ENCODE assay signal across 8 cellular contexts in genomic region chr16:74700206-74701040, GRCh38. TPM values are rescaled to one million over a fixed set of nuclear protein-coding genes. Genes with fewer than 3 reads are reported as not detected.
DNase-seq lines count a peak whose midpoint lies in the region; ATAC-seq and TF ChIP-seq lines count a peak whose summit lies in the region.

Gene MLKL (minus strand): TSS chr16:74700862. CDS start chr16:74695757, 5,105 bp downstream.

- TF ChIP-seq CTCF in CD4-positive, alpha-beta T cell (IDR thresholded peaks at IDR 0.05), result no peak

- peaks cover 64% of the 10 kb centered on the region for H3K4me1 Mint-ChIP-seq in CD4-positive, alpha-beta T cell (ENCODE audit: low read depth)

- H3K36me3 Mint-ChIP-seq in CD4-positive, alpha-beta T cell (ENCODE audit: low read depth), result peaks cover 22% of the 10 kb centered on the region

- CTCF ChIA-PET in CD4-positive, alpha-beta T cell (lab: Charles Lee), result interaction anchor here (0.8 to 2.6 kb wide), 6 partner anchors 9 to 817 kb away, joined by 3 to 9 read pairs (median 5); partner anchors contain the start of gene RFWD3

- POLR2A ChIA-PET in CD4-positive, alpha-beta T cell (lab: Charles Lee), result interaction anchor here (0.6 to 2.9 kb wide), 9 partner anchors 12 to 733 kb away, joined by 3 to 34 read pairs (median 3); partner anchors contain the start of genes CFDP1, GLG1, RFWD3 and WDR59

- no peaks in the 10 kb centered on the region for H3K9me3 Mint-ChIP-seq in CD4-positive, alpha-beta T cell

- peak within 1 kb of the TSS; percentile 71 for H3K27ac ChIP-seq in CD4-positive, alpha-beta T cell (ENCODE audit: low read depth, low read length)
- peak within 1 kb of the TSS; percentile 82 for H3K27ac ChIP-seq in angular gyrus (ENCODE audit: low read depth, low read length)

- ATAC-seq in CD4-positive, alpha-beta T cell (ENCODE audit: poor library complexity), result peak; percentile 67
- peak; percentile 47 for ATAC-seq in GM19372 (IDR thresholded peaks at IDR 0.05; ENCODE audit: low read depth, unreplicated experiment)

- peak within 1 kb of the TSS; percentile 66 for H3K4me3 ChIP-seq in iPS-18c (ENCODE audit: insufficient read depth, low read depth, low read length)

- no peaks in the 10 kb centered on the region for H3K27me3 ChIP-seq in CD4-positive, alpha-beta T cell (ENCODE audit: control insufficient read depth, insufficient read depth, low read length)

- H3K9me3 ChIP-seq in CD4-positive, alpha-beta T cell (ENCODE audit: control insufficient read depth, low read length), result no peaks in the 10 kb centered on the region
- H3K9me3 ChIP-seq in iPS-18c (ENCODE audit: control insufficient read depth, insufficient read depth, low read length), result no peaks in the 10 kb centered on the region

- no peaks in the 10 kb centered on the region for H3K27me3 Mint-ChIP-seq in CD4-positive, alpha-beta T cell

- DNase-seq in CD4-positive, alpha-beta T cell, result peak; percentile 27 to 61 (median 42)
- DNase-seq in HT1080 (ENCODE audit: low read depth), result peak; percentile 78
- peak; percentile 49 for DNase-seq in stimulated activated CD4-positive, alpha-beta T cell treated with anti-CD3 and anti-CD28 coated beads, Interleukin-12 subunit alpha, Interleukin-12 subunit beta, amount 100 ng/mL, for 4 hours
- DNase-seq in OCI-M2 (lab: John Stamatoyannopoulos, UW; ENCODE audit: unreplicated experiment), result no peak

- peak within 1 kb of the TSS; percentile 99 for H3K4me3 Mint-ChIP-seq in CD4-positive, alpha-beta T cell

- peak within 1 kb of the TSS; percentile 87 for H3K27ac Mint-ChIP-seq in CD4-positive, alpha-beta T cell

- intact Hi-C loops in CD4-positive, alpha-beta T cell (cut with DNase I, micrococcal nuclease), result loop anchor here (5.0 to 10.0 kb wide), 2 partner anchors 33 to 284 kb away; partner anchors contain the start of genes RFWD3 (in 2 of the 2) and WDR59 (in 2 of the 2)
- intact Hi-C loops in T-helper 1 cell treated with Interleukin-12 subunit alpha and Interleukin-12 subunit beta and Interleukin-4 antibody, amounts not matched to agents 30 ng/mL and 1 ng/mL, for 36 hours (cut with micrococcal nuclease), result loop anchor here (1.0 to 5.0 kb wide), 6 partner anchors 34 to 764 kb away; partner anchors contain the start of genes GLG1, RFWD3, TMEM170A and WDR59

RNA-seq across cellular contexts. Expression of gene MLKL, which starts in this region (rescaled TPM):
- 10 to 100 TPM; 29.1 to 30.0 TPM for total RNA-seq in CD4-positive, alpha-beta T cell
- total RNA-seq in HT1080 (2014; rRNA removed; shearing (Covaris generic)), result 54.9 and 57.4 TPM in 2 replicates
- polyA plus RNA-seq in HT1080 (2015; cell fraction: cytosol; rRNA removed), result 17.8 and 20.6 TPM in 2 replicates
- polyA plus RNA-seq in HT1080 (2015; cell fraction: nucleus; rRNA removed), result 37.8 and 45.4 TPM in 2 replicates
- 34.0 and 34.9 TPM in 2 replicates for total RNA-seq in T-helper 1 cell treated with Interleukin-12 subunit alpha and Interleukin-12 subunit beta and Interleukin-4 antibody, amounts not matched to agents 30 ng/mL and 1 ng/mL, for 36 hours
